ENCODE assay signal across 1 cellular context in the genomic region with DNA sequence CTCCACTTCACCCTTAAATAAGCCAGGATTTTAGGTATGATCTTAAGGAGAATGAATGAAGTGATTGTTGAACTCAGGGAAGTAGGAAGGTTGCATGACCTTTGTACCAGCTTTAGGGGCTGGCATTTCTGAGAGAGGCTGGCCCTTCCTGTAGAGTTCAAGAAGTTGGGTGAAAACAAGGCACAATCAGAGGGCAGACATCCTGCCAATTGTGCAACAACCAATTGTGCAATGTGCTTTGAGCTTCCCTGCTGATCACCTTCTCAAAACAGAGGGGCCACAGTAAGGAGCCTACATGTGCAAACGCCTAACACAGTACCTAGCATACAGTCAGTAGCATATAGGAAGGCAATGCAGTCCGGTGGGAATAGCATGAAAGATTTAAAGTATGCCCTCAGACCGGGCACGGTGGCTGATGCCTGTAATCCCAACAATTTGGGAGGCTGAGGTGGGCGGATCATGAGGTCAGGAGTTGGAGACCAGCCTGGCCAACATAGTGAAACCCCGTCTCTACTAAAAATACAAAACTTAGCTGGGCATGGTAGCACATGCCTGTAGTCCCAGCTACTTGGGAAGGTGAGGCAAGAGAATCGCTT.
TF ChIP-seq lines count a peak whose summit lies in the region.

No MANE protein-coding gene starts in this region.

TF ChIP-seq in HepG2, 621 proteins besides CTCF, POLR2A, EP300 and RAD21 (continued from another document and continues in another):
- TF ChIP-seq GMEB1 (CRISPR knock-in tag; IDR thresholded peaks at IDR 0.05; ENCODE audit: borderline replicate concordance) (no peak), KLF15 (CRISPR knock-in tag; IDR thresholded peaks at IDR 0.05; ENCODE audit: borderline replicate concordance) (no peak), ZNF737 (CRISPR knock-in tag; IDR thresholded peaks at IDR 0.05; ENCODE audit: borderline replicate concordance) (no peak), PRMT3 (CRISPR knock-in tag; IDR thresholded peaks at IDR 0.05; ENCODE audit: borderline replicate concordance, low read depth) (no peak), ZNF543 (CRISPR knock-in tag; IDR thresholded peaks at IDR 0.05) (peak; percentile 67; the same call in 1 of the 2 replicates), ZNF674 (CRISPR knock-in tag; IDR thresholded peaks at IDR 0.05; ENCODE audit: low read depth) (no peak), JUND (CRISPR knock-in tag; IDR thresholded peaks at IDR 0.05) (peak; percentile 37; the same call in 1 of the 2 replicates), ZSCAN21 (CRISPR knock-in tag; IDR thresholded peaks at IDR 0.05; ENCODE audit: borderline replicate concordance) (peak; percentile 91), ZBTB25 (CRISPR knock-in tag; IDR thresholded peaks at IDR 0.05) (peak; percentile 97), ZNF329 (CRISPR knock-in tag; IDR thresholded peaks at IDR 0.05; ENCODE audit: low read depth) (no peak), SOX5 (CRISPR knock-in tag; IDR thresholded peaks at IDR 0.05; ENCODE audit: borderline replicate concordance) (peak; percentile 95), ZNF121 (CRISPR knock-in tag; IDR thresholded peaks at IDR 0.05) (peak; percentile 85), E2F5 (CRISPR knock-in tag; conservative IDR thresholded peaks at IDR 0.05) (no peak), ZNF547 (CRISPR knock-in tag; IDR thresholded peaks at IDR 0.05) (peak; percentile 44; the same call in 1 of the 2 replicates), RBFOX2 (IDR thresholded peaks at IDR 0.05; ENCODE audit: low read depth, low read length) (no peak), ZNF564 (CRISPR knock-in tag; IDR thresholded peaks at IDR 0.05) (peak; percentile 78), CREM (IDR thresholded peaks at IDR 0.05) (peak; percentile 80), CREM (CRISPR knock-in tag; IDR thresholded peaks at IDR 0.05) (no peak), ZNF275 (CRISPR knock-in tag; IDR thresholded peaks at IDR 0.05; ENCODE audit: borderline replicate concordance) (peak; percentile 72; the same call in 1 of the 2 replicates), ZNF878 (CRISPR knock-in tag; IDR thresholded peaks at IDR 0.05) (peak; percentile 64; the same call in 1 of the 2 replicates), WIZ (CRISPR knock-in tag; IDR thresholded peaks at IDR 0.05) (no peak), NFKBIZ (CRISPR knock-in tag; IDR thresholded peaks at IDR 0.05) (peak; percentile 90), ZNF747 (CRISPR knock-in tag; IDR thresholded peaks at IDR 0.05; ENCODE audit: borderline replicate concordance) (0 out of 2 replicates have a peak, but pooled peaks have one; percentile 21), ZNF770 (CRISPR knock-in tag; IDR thresholded peaks at IDR 0.05) (0 out of 2 replicates have a peak, but pooled peaks have one; percentile 0), PCBP2 (optimal IDR thresholded peaks at IDR 0.05; ENCODE audit: low read depth, low read length, poor library complexity, severe bottlenecking) (no peak), GATAD2A (CRISPR knock-in tag; IDR thresholded peaks at IDR 0.05) (peak; percentile 100), CBX1 (IDR thresholded peaks at IDR 0.05; ENCODE audit: low read depth) (peak; percentile 90), SIX1 (CRISPR knock-in tag; IDR thresholded peaks at IDR 0.05; ENCODE audit: borderline replicate concordance) (0 out of 2 replicates have a peak, but pooled peaks have one; percentile 40)
- TF ChIP-seq, protein P1, sequence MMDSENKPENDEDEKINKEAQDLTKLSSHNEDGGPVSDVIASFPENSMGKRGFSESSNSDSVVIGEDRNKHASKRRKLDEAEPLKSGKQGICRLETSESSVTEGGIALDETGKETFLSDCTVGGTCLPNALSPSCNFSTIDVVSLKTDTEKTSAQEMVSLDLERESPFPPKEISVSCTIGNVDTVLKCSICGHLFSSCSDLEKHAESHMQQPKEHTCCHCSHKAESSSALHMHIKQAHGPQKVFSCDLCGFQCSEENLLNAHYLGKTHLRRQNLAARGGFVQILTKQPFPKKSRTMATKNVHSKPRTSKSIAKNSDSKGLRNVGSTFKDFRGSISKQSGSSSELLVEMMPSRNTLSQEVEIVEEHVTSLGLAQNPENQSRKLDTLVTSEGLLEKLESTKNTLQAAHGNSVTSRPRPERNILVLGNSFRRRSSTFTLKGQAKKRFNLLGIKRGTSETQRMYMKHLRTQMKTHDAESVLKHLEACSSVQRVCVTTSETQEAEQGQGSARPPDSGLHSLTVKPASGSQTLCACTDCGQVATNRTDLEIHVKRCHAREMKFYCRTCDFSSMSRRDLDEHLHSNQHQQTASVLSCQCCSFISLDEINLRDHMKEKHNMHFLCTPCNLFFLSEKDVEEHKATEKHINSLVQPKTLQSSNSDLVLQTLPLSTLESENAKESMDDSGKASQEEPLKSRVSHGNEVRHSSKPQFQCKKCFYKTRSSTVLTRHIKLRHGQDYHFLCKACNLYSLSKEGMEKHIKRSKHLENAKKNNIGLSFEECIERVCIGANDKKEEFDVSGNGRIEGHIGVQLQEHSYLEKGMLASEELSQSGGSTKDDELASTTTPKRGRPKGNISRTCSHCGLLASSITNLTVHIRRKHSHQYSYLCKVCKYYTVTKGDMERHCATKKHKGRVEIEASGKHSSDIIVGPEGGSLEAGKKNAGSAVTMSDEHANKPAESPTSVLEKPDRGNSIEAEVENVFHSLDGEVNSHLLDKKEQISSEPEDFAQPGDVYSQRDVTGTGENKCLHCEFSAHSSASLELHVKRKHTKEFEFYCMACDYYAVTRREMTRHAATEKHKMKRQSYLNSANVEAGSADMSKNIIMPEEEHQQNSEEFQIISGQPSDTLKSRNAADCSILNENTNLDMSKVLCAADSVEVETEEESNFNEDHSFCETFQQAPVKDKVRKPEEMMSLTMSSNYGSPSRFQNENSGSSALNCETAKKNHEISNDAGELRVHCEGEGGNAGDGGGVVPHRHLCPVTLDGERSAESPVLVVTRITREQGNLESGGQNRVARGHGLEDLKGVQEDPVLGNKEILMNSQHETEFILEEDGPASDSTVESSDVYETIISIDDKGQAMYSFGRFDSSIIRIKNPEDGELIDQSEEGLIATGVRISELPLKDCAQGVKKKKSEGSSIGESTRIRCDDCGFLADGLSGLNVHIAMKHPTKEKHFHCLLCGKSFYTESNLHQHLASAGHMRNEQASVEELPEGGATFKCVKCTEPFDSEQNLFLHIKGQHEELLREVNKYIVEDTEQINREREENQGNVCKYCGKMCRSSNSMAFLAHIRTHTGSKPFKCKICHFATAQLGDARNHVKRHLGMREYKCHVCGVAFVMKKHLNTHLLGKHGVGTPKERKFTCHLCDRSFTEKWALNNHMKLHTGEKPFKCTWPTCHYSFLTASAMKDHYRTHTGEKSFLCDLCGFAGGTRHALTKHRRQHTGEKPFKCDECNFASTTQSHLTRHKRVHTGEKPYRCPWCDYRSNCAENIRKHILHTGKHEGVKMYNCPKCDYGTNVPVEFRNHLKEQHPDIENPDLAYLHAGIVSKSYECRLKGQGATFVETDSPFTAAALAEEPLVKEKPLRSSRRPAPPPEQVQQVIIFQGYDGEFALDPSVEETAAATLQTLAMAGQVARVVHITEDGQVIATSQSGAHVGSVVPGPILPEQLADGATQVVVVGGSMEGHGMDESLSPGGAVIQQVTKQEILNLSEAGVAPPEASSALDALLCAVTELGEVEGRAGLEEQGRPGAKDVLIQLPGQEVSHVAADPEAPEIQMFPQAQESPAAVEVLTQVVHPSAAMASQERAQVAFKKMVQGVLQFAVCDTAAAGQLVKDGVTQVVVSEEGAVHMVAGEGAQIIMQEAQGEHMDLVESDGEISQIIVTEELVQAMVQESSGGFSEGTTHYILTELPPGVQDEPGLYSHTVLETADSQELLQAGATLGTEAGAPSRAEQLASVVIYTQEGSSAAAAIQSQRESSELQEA (CRISPR knock-in tag; IDR thresholded peaks at IDR 0.05; ENCODE audit: not compliant biosample characterization), result peak; percentile 25
- TF ChIP-seq, protein P2, sequence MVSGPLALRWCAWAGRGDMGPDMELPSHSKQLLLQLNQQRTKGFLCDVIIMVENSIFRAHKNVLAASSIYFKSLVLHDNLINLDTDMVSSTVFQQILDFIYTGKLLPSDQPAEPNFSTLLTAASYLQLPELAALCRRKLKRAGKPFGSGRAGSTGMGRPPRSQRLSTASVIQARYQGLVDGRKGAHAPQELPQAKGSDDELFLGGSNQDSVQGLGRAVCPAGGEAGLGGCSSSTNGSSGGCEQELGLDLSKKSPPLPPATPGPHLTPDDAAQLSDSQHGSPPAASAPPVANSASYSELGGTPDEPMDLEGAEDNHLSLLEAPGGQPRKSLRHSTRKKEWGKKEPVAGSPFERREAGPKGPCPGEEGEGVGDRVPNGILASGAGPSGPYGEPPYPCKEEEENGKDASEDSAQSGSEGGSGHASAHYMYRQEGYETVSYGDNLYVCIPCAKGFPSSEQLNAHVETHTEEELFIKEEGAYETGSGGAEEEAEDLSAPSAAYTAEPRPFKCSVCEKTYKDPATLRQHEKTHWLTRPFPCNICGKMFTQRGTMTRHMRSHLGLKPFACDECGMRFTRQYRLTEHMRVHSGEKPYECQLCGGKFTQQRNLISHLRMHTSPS (CRISPR knock-in tag; IDR thresholded peaks at IDR 0.05; ENCODE audit: low read depth), result peak; percentile 98
- TF ChIP-seq, protein P3, sequence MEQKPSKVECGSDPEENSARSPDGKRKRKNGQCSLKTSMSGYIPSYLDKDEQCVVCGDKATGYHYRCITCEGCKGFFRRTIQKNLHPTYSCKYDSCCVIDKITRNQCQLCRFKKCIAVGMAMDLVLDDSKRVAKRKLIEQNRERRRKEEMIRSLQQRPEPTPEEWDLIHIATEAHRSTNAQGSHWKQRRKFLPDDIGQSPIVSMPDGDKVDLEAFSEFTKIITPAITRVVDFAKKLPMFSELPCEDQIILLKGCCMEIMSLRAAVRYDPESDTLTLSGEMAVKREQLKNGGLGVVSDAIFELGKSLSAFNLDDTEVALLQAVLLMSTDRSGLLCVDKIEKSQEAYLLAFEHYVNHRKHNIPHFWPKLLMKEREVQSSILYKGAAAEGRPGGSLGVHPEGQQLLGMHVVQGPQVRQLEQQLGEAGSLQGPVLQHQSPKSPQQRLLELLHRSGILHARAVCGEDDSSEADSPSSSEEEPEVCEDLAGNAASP (CRISPR knock-in tag; IDR thresholded peaks at IDR 0.05; ENCODE audit: borderline replicate concordance), result peak; percentile 94
- TF ChIP-seq, protein P4, sequence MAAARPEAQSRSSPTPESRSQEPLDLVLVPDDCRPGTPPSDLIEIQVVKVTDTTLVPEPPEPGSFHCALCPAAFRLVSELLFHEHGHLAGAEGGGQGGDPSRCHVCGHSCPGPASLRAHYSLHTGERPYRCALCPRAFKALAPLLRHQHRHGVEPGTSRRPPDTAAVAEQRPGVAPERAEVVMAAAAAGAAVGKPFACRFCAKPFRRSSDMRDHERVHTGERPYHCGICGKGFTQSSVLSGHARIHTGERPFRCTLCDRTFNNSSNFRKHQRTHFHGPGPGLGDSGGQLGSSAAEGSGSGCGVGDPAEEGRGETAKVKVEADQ (CRISPR knock-in tag; IDR thresholded peaks at IDR 0.05; ENCODE audit: borderline replicate concordance), result peak; percentile 70; the same call in 1 of the 2 replicates
- TF ChIP-seq, protein P5, sequence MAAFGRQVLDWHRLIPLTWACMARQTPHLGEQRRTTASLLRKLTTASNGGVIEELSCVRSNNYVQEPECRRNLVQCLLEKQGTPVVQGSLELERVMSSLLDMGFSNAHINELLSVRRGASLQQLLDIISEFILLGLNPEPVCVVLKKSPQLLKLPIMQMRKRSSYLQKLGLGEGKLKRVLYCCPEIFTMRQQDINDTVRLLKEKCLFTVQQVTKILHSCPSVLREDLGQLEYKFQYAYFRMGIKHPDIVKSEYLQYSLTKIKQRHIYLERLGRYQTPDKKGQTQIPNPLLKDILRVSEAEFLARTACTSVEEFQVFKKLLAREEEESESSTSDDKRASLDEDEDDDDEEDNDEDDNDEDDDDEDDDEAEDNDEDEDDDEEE (CRISPR knock-in tag; IDR thresholded peaks at IDR 0.05), result 0 out of 2 replicates have a peak, but pooled peaks have one; percentile 36
